17 cellular contexts compared by ENCODE assay signal in the genomic region with DNA sequence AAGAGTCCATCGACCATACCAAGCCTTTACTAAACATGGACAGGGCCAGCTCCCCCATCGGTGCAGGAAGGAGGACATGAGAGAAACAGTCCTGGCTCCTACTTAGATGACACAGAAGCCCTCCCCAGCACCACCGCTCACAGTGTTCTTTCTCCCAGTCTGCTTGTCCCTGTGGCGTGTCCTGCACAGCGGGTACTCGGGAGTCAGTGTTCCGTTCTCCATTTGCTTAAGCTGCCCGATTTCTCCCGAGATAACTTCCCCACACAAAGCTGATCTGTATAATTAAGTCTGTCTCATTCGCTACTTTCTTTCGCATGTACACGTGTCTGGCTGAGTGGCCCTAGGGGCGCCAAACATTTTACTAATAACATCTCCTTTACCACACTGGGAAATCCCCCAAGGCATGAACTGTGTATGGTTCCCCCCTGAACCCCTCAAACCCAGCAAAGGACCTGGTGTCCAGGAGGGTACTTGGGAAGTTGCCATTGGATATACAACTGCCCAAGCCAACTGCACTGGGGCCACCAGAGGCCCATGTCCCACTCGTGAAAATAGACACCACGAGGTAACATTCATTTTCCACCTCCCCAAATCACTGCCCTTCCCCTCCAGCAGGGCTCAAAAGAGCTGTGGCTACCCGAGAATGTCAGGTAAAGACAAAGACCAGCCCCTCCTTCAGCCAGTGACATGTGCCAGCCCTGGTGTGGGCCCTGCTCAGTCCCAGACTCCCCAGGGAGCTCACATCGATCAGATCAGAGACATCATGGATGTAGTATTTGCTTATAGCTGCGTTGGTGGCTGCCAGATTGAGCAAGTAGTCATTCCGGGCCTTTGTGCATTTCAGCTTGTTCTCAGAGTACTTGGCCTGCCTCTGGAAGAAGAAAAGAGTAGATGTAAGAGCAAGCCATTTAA.
"Had no signal": no experiment of that assay in that cellular context is flagged by ENCODE, and none has a peak within 500 bp of the region (broad histone marks: within the 10 kb centered on the region; RNA-seq: fewer than 3 reads in every experiment).

No MANE protein-coding gene starts in this region.

- H3K9me3 ChIP-seq: colonic mucosa had no signal

- H3K36me3 ChIP-seq: colonic mucosa, right atrium auricular region had no signal

- H3K4me1 ChIP-seq: colonic mucosa, right atrium auricular region had no signal

- H3K4me1 Mint-ChIP-seq: naive B cell had no signal

- H3K4me2 ChIP-seq: hepatocyte had no signal

- ATAC-seq: foreskin keratinocyte, left colon, left ventricle myocardium superior had no signal

- H3K4me3 Mint-ChIP-seq: naive B cell, nephron progenitor cell had no signal

- H2AFZ ChIP-seq: hepatocyte had no signal

- H3K79me2 ChIP-seq: hepatocyte had no signal

- H3K27ac ChIP-seq: colonic mucosa, foreskin keratinocyte, hepatocyte, right atrium auricular region had no signal

- H3K4me3 ChIP-seq: colonic mucosa, hepatocyte, lung, right atrium auricular region had no signal

- H3K27me3 ChIP-seq: colonic mucosa, foreskin keratinocyte, hepatocyte, right atrium auricular region had no signal

- DNase-seq: colonic mucosa; dermis blood vessel endothelial cell; foreskin keratinocyte; head of caudate nucleus; kidney; left colon; left ventricle myocardium superior; mesendoderm; naive B cell; nephron progenitor cell; small intestine; stimulated activated CD4-positive, alpha-beta T cell treated with anti-CD3 and anti-CD28 coated beads, Interleukin-12 subunit alpha, Interleukin-12 subunit beta, amount 100 ng/mL, for 4 hours; stimulated activated naive CD4-positive, alpha-beta T cell treated with Interleukin-2 at 50 U/mL for 16 hours; trophoblast cell had no signal

- H3K27ac Mint-ChIP-seq: naive B cell, nephron progenitor cell had no signal
